ENCODE assay signal across 1 cellular context in the genomic region with DNA sequence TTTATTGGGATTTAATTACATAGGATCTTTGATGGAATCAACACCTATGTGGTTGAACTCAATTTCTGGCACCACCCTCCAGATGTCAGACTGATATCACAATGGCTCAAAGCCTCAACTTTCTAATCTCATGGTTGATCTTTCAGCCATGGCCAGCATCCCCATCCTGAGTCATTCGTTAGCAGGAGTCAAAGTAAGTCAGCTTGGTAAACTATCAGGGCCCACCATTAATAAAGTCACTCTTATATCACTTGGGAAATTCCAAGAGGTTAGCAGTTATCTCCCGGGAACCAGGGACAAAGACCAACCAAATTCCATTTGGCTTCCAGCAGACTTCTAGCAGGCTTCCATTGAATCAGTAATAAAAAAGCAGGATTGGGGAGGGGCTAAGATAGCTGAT.
TF ChIP-seq lines count a peak whose summit lies in the region.

No MANE protein-coding gene starts in this region.

TF ChIP-seq in IMR-90, 13 proteins besides CTCF, POLR2A, EP300 and RAD21 (continued from another document):
- TF ChIP-seq, protein P1, sequence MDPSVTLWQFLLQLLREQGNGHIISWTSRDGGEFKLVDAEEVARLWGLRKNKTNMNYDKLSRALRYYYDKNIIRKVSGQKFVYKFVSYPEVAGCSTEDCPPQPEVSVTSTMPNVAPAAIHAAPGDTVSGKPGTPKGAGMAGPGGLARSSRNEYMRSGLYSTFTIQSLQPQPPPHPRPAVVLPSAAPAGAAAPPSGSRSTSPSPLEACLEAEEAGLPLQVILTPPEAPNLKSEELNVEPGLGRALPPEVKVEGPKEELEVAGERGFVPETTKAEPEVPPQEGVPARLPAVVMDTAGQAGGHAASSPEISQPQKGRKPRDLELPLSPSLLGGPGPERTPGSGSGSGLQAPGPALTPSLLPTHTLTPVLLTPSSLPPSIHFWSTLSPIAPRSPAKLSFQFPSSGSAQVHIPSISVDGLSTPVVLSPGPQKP (IDR thresholded peaks at IDR 0.05; ENCODE audit: borderline replicate concordance, low read depth, low read length) = no peak
- TF ChIP-seq SMC3 (IDR thresholded peaks at IDR 0.05; ENCODE audit: low read depth, low read length) = no peak
- TF ChIP-seq MXI1 (IDR thresholded peaks at IDR 0.05; ENCODE audit: borderline replicate concordance, low read depth, low read length) = no peak
- TF ChIP-seq CEBPB (IDR thresholded peaks at IDR 0.05; ENCODE audit: low read depth, low read length) = no peak
- TF ChIP-seq RFX5 (IDR thresholded peaks at IDR 0.05; ENCODE audit: low read depth, low read length) = no peak
- no peak for TF ChIP-seq NFE2L2 (IDR thresholded peaks at IDR 0.05; ENCODE audit: low read depth, low read length)
- no peak for TF ChIP-seq FOS (IDR thresholded peaks at IDR 0.05; ENCODE audit: low read depth, low read length)
- TF ChIP-seq BHLHE40 (IDR thresholded peaks at IDR 0.05; ENCODE audit: low read depth, low read length) = no peak
- TF ChIP-seq MAFK (IDR thresholded peaks at IDR 0.05; ENCODE audit: low read depth, low read length) = no peak
- no peak for TF ChIP-seq RCOR1 (IDR thresholded peaks at IDR 0.05; ENCODE audit: insufficient replicate concordance, low read length)
- TF ChIP-seq, protein P2, sequence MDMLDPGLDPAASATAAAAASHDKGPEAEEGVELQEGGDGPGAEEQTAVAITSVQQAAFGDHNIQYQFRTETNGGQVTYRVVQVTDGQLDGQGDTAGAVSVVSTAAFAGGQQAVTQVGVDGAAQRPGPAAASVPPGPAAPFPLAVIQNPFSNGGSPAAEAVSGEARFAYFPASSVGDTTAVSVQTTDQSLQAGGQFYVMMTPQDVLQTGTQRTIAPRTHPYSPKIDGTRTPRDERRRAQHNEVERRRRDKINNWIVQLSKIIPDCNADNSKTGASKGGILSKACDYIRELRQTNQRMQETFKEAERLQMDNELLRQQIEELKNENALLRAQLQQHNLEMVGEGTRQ (IDR thresholded peaks at IDR 0.05; ENCODE audit: low read depth, low read length) = no peak
TF ChIP-seq in IMR-90: peak in this region for 0.
